In the genomic region with DNA sequence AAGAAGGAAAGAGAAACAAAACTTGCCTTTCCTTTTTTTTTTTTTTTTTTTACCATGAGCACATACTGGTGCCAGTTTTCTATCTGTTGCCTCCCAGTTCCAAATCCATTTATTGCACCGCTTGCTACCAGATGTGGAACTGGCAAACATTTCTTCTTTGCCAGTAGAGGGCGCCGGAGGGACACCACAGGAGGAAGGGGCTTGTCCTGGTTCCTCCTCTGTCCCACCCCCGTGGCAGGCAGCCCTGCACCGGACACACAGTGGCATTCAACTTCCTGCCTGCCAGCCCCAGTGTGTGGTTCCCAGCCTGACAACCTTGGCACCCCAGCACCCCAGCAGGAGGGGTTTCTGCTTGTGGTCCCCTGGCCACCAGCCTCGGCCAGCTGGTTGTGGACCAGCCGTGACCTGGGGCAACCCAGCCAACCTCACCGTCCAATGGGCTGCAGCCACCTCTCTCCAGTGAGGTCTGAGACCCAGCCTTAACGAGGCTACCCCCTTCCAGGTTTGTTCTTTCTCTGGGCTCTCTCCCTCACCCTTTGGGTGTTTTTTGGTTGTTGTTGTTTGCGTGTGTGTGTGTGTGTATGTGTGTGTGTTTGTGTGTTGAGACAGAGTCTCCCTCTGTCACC, we compare ENCODE assay signal across 9 cellular contexts. TPM values are rescaled to one million over a fixed set of nuclear protein-coding genes. Genes with fewer than 3 reads are reported as not detected.
DNase-seq lines count a peak whose midpoint lies in the region; ATAC-seq, FAIRE-seq and TF ChIP-seq lines count a peak whose summit lies in the region.
"Not testable (repeated sequence)": the region's sequence is repeated elsewhere in the genome, so short reads cannot be mapped to it uniquely, and the experiment has no call there.
"Had no signal": no experiment of that assay in that cellular context is flagged by ENCODE, and none has a peak within 500 bp of the region (broad histone marks: within the 10 kb centered on the region; RNA-seq: fewer than 3 reads in every experiment).

No MANE protein-coding gene starts in this region.

- CTCF ChIA-PET in CD8-positive, alpha-beta T cell (lab: Charles Lee); HepG2 (lab: Yijun Ruan, JAX; ENCODE audit: low intra/inter-chr PET ratio, low total read pairs): not testable (repeated sequence)

- TF ChIP-seq POLR2A in HepG2 (IDR thresholded peaks at IDR 0.05; ENCODE audit: insufficient read depth in 1 of 2, low read depth in 2 of 2, low read length in 2 of 2) = not testable (repeated sequence)

- H3K4me3 Mint-ChIP-seq in CD8-positive, alpha-beta T cell = not testable (repeated sequence)
- H3K4me3 Mint-ChIP-seq in activated CD4-positive, alpha-beta T cell treated with anti-CD3 and anti-CD28 coated beads, Interleukin-2, amount 10 ng/mL, durations not matched to agents 24 days and 14 days = peak overlapping the region; percentile 39
- peak overlapping the region; percentile 50 for H3K4me3 Mint-ChIP-seq in dendritic cell treated with granulocyte-macrophage colony-stimulating factor and Interleukin-4, amounts not matched to agents 40 ng/mL and 50 ng/mL, for 4 days
- peak overlapping the region; percentile 36 for H3K4me3 Mint-ChIP-seq in stimulated activated effector memory CD8-positive, alpha-beta T cell treated with anti-CD3 and anti-CD28 coated beads, Interleukin-12 subunit alpha, Interleukin-12 subunit beta, amount 100 ng/mL, for 72 hours

- WGBS in HepG2 (ENCODE audit: low lambda C conversion rate) = no CpG with 5 or more reads among the region's 10 CpGs

- FAIRE-seq in HepG2 (lab: Jason Lieb, UNC) = not testable (repeated sequence)

- intact Hi-C loops in CD8-positive, alpha-beta T cell (cut with DNase I, micrococcal nuclease); activated CD4-positive, alpha-beta T cell treated with anti-CD3 and anti-CD28 coated beads, Interleukin-2, amount 10 ng/mL, durations not matched to agents 24 days and 14 days (cut with micrococcal nuclease); dendritic cell treated with granulocyte-macrophage colony-stimulating factor and Interleukin-4, amounts not matched to agents 40 ng/mL and 50 ng/mL, for 4 days (cut with micrococcal nuclease); HepG2 (cut with micrococcal nuclease; ENCODE audit: unreplicated experiment): not testable (repeated sequence)

- DNase-seq in CD8-positive, alpha-beta T cell; HepG2 (ENCODE audit: low spot score); stimulated activated effector memory CD8-positive, alpha-beta T cell treated with anti-CD3 and anti-CD28 coated beads, Interleukin-12 subunit alpha, Interleukin-12 subunit beta, amount 100 ng/mL, for 72 hours (ENCODE audit: low spot score in 2 of 2): not testable (repeated sequence)
- DNase-seq in activated CD4-positive, alpha-beta T cell treated with anti-CD3 and anti-CD28 coated beads, Interleukin-2, amount 10 ng/mL, durations not matched to agents 24 days and 14 days = peak; percentile 45

- not testable (repeated sequence) for BruUV-seq in HepG2 (replicated peaks; lab: Mats Ljungman, UMichigan)

- H3K9me3 Mint-ChIP-seq in CD8-positive, alpha-beta T cell; activated CD4-positive, alpha-beta T cell treated with anti-CD3 and anti-CD28 coated beads, Interleukin-2, amount 10 ng/mL, durations not matched to agents 24 days and 14 days; dendritic cell treated with granulocyte-macrophage colony-stimulating factor and Interleukin-4, amounts not matched to agents 40 ng/mL and 50 ng/mL, for 4 days; stimulated activated effector memory CD8-positive, alpha-beta T cell treated with anti-CD3 and anti-CD28 coated beads, Interleukin-12 subunit alpha, Interleukin-12 subunit beta, amount 100 ng/mL, for 72 hours: not testable (repeated sequence)

- not testable (repeated sequence) for H4K20me1 ChIP-seq in HepG2 (ENCODE audit: insufficient read depth, low read length)

- H3K4me3 ChIP-seq in CD8-positive, alpha-beta T cell (ENCODE audit: low read depth, low read length); HepG2 (replicated peaks in 1 of 3; ENCODE audit: insufficient read depth in 1 of 3, low read depth in 2 of 3, low read length in 3 of 3): not testable (repeated sequence)

- in situ Hi-C loops in HepG2 (cut with HindIII; ENCODE audit: extremely low pct_ligation_motif_present, low pct_unique_long_range_greater_than_20kb) = not testable (repeated sequence)

- not testable (repeated sequence) for TF ChIP-seq RAD21 in HepG2 (CRISPR knock-in tag; IDR thresholded peaks at IDR 0.05)

- H3K4me1 Mint-ChIP-seq in CD8-positive, alpha-beta T cell (ENCODE audit: low read depth); activated CD4-positive, alpha-beta T cell treated with anti-CD3 and anti-CD28 coated beads, Interleukin-2, amount 10 ng/mL, durations not matched to agents 24 days and 14 days; dendritic cell treated with granulocyte-macrophage colony-stimulating factor and Interleukin-4, amounts not matched to agents 40 ng/mL and 50 ng/mL, for 4 days (ENCODE audit: low read depth); stimulated activated effector memory CD8-positive, alpha-beta T cell treated with anti-CD3 and anti-CD28 coated beads, Interleukin-12 subunit alpha, Interleukin-12 subunit beta, amount 100 ng/mL, for 72 hours: not testable (repeated sequence)

- not testable (repeated sequence) for H3K36me3 Mint-ChIP-seq in CD8-positive, alpha-beta T cell; activated CD4-positive, alpha-beta T cell treated with anti-CD3 and anti-CD28 coated beads, Interleukin-2, amount 10 ng/mL, durations not matched to agents 24 days and 14 days (ENCODE audit: low read depth); dendritic cell treated with granulocyte-macrophage colony-stimulating factor and Interleukin-4, amounts not matched to agents 40 ng/mL and 50 ng/mL, for 4 days (ENCODE audit: low read depth); stimulated activated effector memory CD8-positive, alpha-beta T cell treated with anti-CD3 and anti-CD28 coated beads, Interleukin-12 subunit alpha, Interleukin-12 subunit beta, amount 100 ng/mL, for 72 hours

- TF ChIP-seq EP300 in HepG2 (IDR thresholded peaks at IDR 0.05; ENCODE audit: low read depth in 2 of 2, low read length in 2 of 2); HepG2 (CRISPR knock-in tag; IDR thresholded peaks at IDR 0.05; ENCODE audit: borderline replicate concordance): not testable (repeated sequence)

- ATAC-seq in CD8-positive, alpha-beta T cell = peak; percentile 92
- ATAC-seq in GM21447 (IDR thresholded peaks at IDR 0.05; ENCODE audit: unreplicated experiment) (peak; percentile 63), HG02678 (IDR thresholded peaks at IDR 0.05; ENCODE audit: unreplicated experiment) (peak; percentile 68), HG03521 (IDR thresholded peaks at IDR 0.05; ENCODE audit: unreplicated experiment) (peak; percentile 61), HepG2 (peak; percentile 96)
- peak; percentile 97 for ATAC-seq in stimulated activated effector memory CD8-positive, alpha-beta T cell treated with anti-CD3 and anti-CD28 coated beads, Interleukin-12 subunit alpha, Interleukin-12 subunit beta, amount 100 ng/mL, for 72 hours

- not testable (repeated sequence) for H3K4me2 ChIP-seq in HepG2 (ENCODE audit: low read depth, low read length)

- H3K27me3 ChIP-seq in CD8-positive, alpha-beta T cell (ENCODE audit: insufficient read depth, low read length); HepG2 (ENCODE audit: control insufficient read depth in 1 of 2, insufficient read depth in 2 of 2, low read length in 2 of 2): not testable (repeated sequence)

- not testable (repeated sequence) for H3K27me3 Mint-ChIP-seq in CD8-positive, alpha-beta T cell (ENCODE audit: low read depth); activated CD4-positive, alpha-beta T cell treated with anti-CD3 and anti-CD28 coated beads, Interleukin-2, amount 10 ng/mL, durations not matched to agents 24 days and 14 days; dendritic cell treated with granulocyte-macrophage colony-stimulating factor and Interleukin-4, amounts not matched to agents 40 ng/mL and 50 ng/mL, for 4 days

- TF ChIP-seq CTCF in CD8-positive, alpha-beta T cell (IDR thresholded peaks at IDR 0.05); HepG2 (CRISPR knock-in tag; IDR thresholded peaks at IDR 0.05): not testable (repeated sequence)

- H3K79me2 ChIP-seq in HepG2 (ENCODE audit: insufficient read depth, low read length) = not testable (repeated sequence)

- H3K27ac ChIP-seq in CD8-positive, alpha-beta T cell (ENCODE audit: low read depth, low read length); HepG2 (ENCODE audit: extremely low read length, insufficient read depth, low read length): not testable (repeated sequence)

- not testable (repeated sequence) for H3K27ac Mint-ChIP-seq in CD8-positive, alpha-beta T cell; activated CD4-positive, alpha-beta T cell treated with anti-CD3 and anti-CD28 coated beads, Interleukin-2, amount 10 ng/mL, durations not matched to agents 24 days and 14 days; dendritic cell treated with granulocyte-macrophage colony-stimulating factor and Interleukin-4, amounts not matched to agents 40 ng/mL and 50 ng/mL, for 4 days; stimulated activated effector memory CD8-positive, alpha-beta T cell treated with anti-CD3 and anti-CD28 coated beads, Interleukin-12 subunit alpha, Interleukin-12 subunit beta, amount 100 ng/mL, for 72 hours

- H3K4me1 ChIP-seq in CD8-positive, alpha-beta T cell (ENCODE audit: insufficient read depth, low read length); HepG2 (ENCODE audit: insufficient read depth, low read length): not testable (repeated sequence)

- H2AFZ ChIP-seq in HepG2 (ENCODE audit: low read length) = not testable (repeated sequence)

- not testable (repeated sequence) for H3K36me3 ChIP-seq in CD8-positive, alpha-beta T cell (ENCODE audit: insufficient read depth, low read length); HepG2 (replicated peaks in 1 of 2; ENCODE audit: control insufficient read depth in 1 of 2, insufficient read depth in 2 of 2, low read length in 2 of 2)

- H3K9me3 ChIP-seq in CD8-positive, alpha-beta T cell (ENCODE audit: low read length); HepG2 (ENCODE audit: low read length): not testable (repeated sequence)

- POLR2A ChIA-PET in CD8-positive, alpha-beta T cell (lab: Charles Lee); HepG2 (lab: Yijun Ruan, JAX): not testable (repeated sequence)

- not testable (repeated sequence) for H3K9ac ChIP-seq in HepG2 (ENCODE audit: insufficient read depth, low read depth, low read length)

RNA-seq across cellular contexts. Expression of a gene that starts 22.8 kb away (rescaled TPM):
- 100 to 1,000 TPM; 186 to 197 TPM for total RNA-seq in CD8-positive, alpha-beta T cell
- total RNA-seq in activated CD4-positive, alpha-beta T cell treated with anti-CD3 and anti-CD28 coated beads, Interleukin-2, amount 10 ng/mL, durations not matched to agents 24 days and 14 days = 1,266 and 1,275 TPM in 2 replicates
- total RNA-seq in HepG2 (2016; rRNA removed; fragmentation: Illumina TruSeq; extraction: Trizol) = 415 and 760 TPM in 2 replicates
- 129 and 159 TPM in 2 replicates for total RNA-seq in HepG2 (2016; cell fraction: cytosol; rRNA removed; fragmentation: Illumina TruSeq; extraction: Trizol; ENCODE audit: low read depth)
- 427 and 684 TPM in 2 replicates for total RNA-seq in HepG2 (2016; cell fraction: insoluble cytoplasmic fraction; rRNA removed; fragmentation: Illumina TruSeq; extraction: Trizol)
- total RNA-seq in HepG2 (2016; cell fraction: membrane; rRNA removed; fragmentation: Illumina TruSeq; extraction: Trizol) = 299 and 312 TPM in 2 replicates
- total RNA-seq in HepG2 (2016; cell fraction: nucleus; rRNA removed; fragmentation: Illumina TruSeq; extraction: Trizol) = 339 and 355 TPM in 2 replicates
- 360 and 380 TPM in 2 replicates for polyA plus RNA-seq in HepG2 (2011; rRNA removed)
- 264 and 512 TPM in 2 replicates for polyA plus RNA-seq in HepG2 (2011; cell fraction: cytosol; rRNA removed)
- 421 and 450 TPM in 2 replicates for polyA plus RNA-seq in HepG2 (2011; cell fraction: nucleus; rRNA removed)
- polyA plus RNA-seq in HepG2 (2012) = 483 and 615 TPM in 2 replicates
- polyA plus RNA-seq in HepG2 (2016; cell fraction: cytosol; fragmentation: Illumina TruSeq; extraction: Trizol; ENCODE audit: low read depth) = 137 and 180 TPM in 2 replicates
- polyA plus RNA-seq in HepG2 (2016; cell fraction: insoluble cytoplasmic fraction; fragmentation: Illumina TruSeq; extraction: Trizol; ENCODE audit: low read depth) = 1,077 and 1,162 TPM in 2 replicates
- polyA plus RNA-seq in HepG2 (2016; cell fraction: membrane; fragmentation: Illumina TruSeq; extraction: Trizol; ENCODE audit: low read depth) = 325 and 394 TPM in 2 replicates
- polyA plus RNA-seq in HepG2 (2016; cell fraction: nucleus; fragmentation: Illumina TruSeq; extraction: Trizol; ENCODE audit: insufficient read depth, low read depth) = 878 and 886 TPM in 2 replicates
- polyA minus RNA-seq in HepG2 (2011; rRNA and poly(A)+ RNA removed; ENCODE audit: low replicate concordance) = 517 and 970 TPM in 2 replicates
- 293 and 361 TPM in 2 replicates for polyA minus RNA-seq in HepG2 (2011; cell fraction: cytosol; rRNA and poly(A)+ RNA removed)
- polyA minus RNA-seq in HepG2 (2011; cell fraction: nucleus; rRNA and poly(A)+ RNA removed) = 84.8 and 110 TPM in 2 replicates

RNA-seq across cellular contexts. Expression of a gene that starts 50.6 kb away (rescaled TPM):
- total RNA-seq in CD8-positive, alpha-beta T cell = 1 to 10 TPM in 1 of 2 experiments, under 1 TPM in 1; 0.69 to 1.7 TPM
- total RNA-seq in activated CD4-positive, alpha-beta T cell treated with anti-CD3 and anti-CD28 coated beads, Interleukin-2, amount 10 ng/mL, durations not matched to agents 24 days and 14 days = 1.3 and 2.4 TPM in 2 replicates
- 0.49 TPM in 1 of 2 replicates, not detected in the other for total RNA-seq in HepG2 (2016; rRNA removed; fragmentation: Illumina TruSeq; extraction: Trizol)
- not detected in 2 replicates for total RNA-seq in HepG2 (2016; cell fraction: cytosol; rRNA removed; fragmentation: Illumina TruSeq; extraction: Trizol; ENCODE audit: low read depth)
- 0.82 TPM in 1 of 2 replicates, not detected in the other for total RNA-seq in HepG2 (2016; cell fraction: insoluble cytoplasmic fraction; rRNA removed; fragmentation: Illumina TruSeq; extraction: Trizol)
- total RNA-seq in HepG2 (2016; cell fraction: membrane; rRNA removed; fragmentation: Illumina TruSeq; extraction: Trizol) = not detected in 2 replicates
- 1.8 and 2.2 TPM in 2 replicates for total RNA-seq in HepG2 (2016; cell fraction: nucleus; rRNA removed; fragmentation: Illumina TruSeq; extraction: Trizol)
- 2.3 and 2.9 TPM in 2 replicates for polyA plus RNA-seq in HepG2 (2011; rRNA removed)
- polyA plus RNA-seq in HepG2 (2011; cell fraction: cytosol; rRNA removed) = not detected in 2 replicates
- polyA plus RNA-seq in HepG2 (2011; cell fraction: nucleus; rRNA removed) = 1.3 and 2.4 TPM in 2 replicates
- polyA plus RNA-seq in HepG2 (2012) = 0.71 and 2.0 TPM in 2 replicates
- polyA plus RNA-seq in HepG2 (2016; cell fraction: cytosol; fragmentation: Illumina TruSeq; extraction: Trizol; ENCODE audit: low read depth) = not detected in 2 replicates
- not detected in 2 replicates for polyA plus RNA-seq in HepG2 (2016; cell fraction: insoluble cytoplasmic fraction; fragmentation: Illumina TruSeq; extraction: Trizol; ENCODE audit: low read depth)
- polyA plus RNA-seq in HepG2 (2016; cell fraction: membrane; fragmentation: Illumina TruSeq; extraction: Trizol; ENCODE audit: low read depth) = not detected in 2 replicates
- 5.4 and 6.5 TPM in 2 replicates for polyA plus RNA-seq in HepG2 (2016; cell fraction: nucleus; fragmentation: Illumina TruSeq; extraction: Trizol; ENCODE audit: insufficient read depth, low read depth)
- polyA minus RNA-seq in HepG2 (2011; rRNA and poly(A)+ RNA removed; ENCODE audit: low replicate concordance) = 0.63 and 3.7 TPM in 2 replicates
- polyA minus RNA-seq in HepG2 (2011; cell fraction: cytosol; rRNA and poly(A)+ RNA removed) = not detected in 2 replicates
- polyA minus RNA-seq in HepG2 (2011; cell fraction: nucleus; rRNA and poly(A)+ RNA removed) = 3.6 and 6.1 TPM in 2 replicates
- total RNA-seq: H9 had no signal
